Comparison of ENCODE assay signal across 19 cellular contexts in genomic region chr20:51687630-51688029, GRCh38.
"Had no signal": no experiment of that assay in that cellular context is flagged by ENCODE, and none has a peak within 500 bp of the region (broad histone marks: within the 10 kb centered on the region; RNA-seq: fewer than 3 reads in every experiment).

No MANE protein-coding gene starts in this region.

- H3K36me3 ChIP-seq: cardiac muscle cell, neural progenitor cell, uterus had no signal

- FAIRE-seq: TTC549 had no signal

- H3K9me3 ChIP-seq: lower lobe of right lung, spleen, testis, uterus had no signal

- H3K4me1 ChIP-seq: lower lobe of right lung, neural progenitor cell, spleen, testis, uterus had no signal

- DNase-seq: activated CD4-positive, alpha-beta T cell treated with anti-CD3 and anti-CD28 coated beads for 1 hour; activated naive CD4-positive, alpha-beta T cell treated with anti-CD3 and anti-CD28 coated beads, Interleukin-2, amount 10 ng/mL, durations not matched to agents 7 days and 5 days; activated T-cell treated with anti-CD3 and anti-CD28 coated beads, Interleukin-2, amount 50 U/mL, for 24 hours; amygdala; effector CD8-positive, alpha-beta T cell; lower lobe of right lung; naive thymus-derived CD4-positive, alpha-beta T cell; spleen; stimulated activated CD4-positive, alpha-beta T cell treated with anti-CD3 and anti-CD28 coated beads, Interleukin-4, amount 100 ng/mL, for 1 hour; stimulated activated naive CD4-positive, alpha-beta T cell; testis; uterus; WERI-Rb-1 had no signal

- H3K4me3 ChIP-seq: cardiac muscle cell, lower lobe of right lung, neural progenitor cell, spleen, testis, uterus had no signal

- H3K27ac Mint-ChIP-seq: activated naive CD4-positive, alpha-beta T cell treated with anti-CD3 and anti-CD28 coated beads, Interleukin-2, amount 10 ng/mL, durations not matched to agents 7 days and 5 days; activated T-cell treated with anti-CD3 and anti-CD28 coated beads, Interleukin-2, amount 50 U/mL, for 24 hours; activated T-helper 2 cell treated with anti-CD3 and anti-CD28 coated beads, Interferon-gamma antibody, Interleukin-2, Interleukin-4, amounts not matched to agents 10 μg/mL and 5 μg/mL and 100 μg/mL, durations not matched to agents 14 hours and 24 hours and 36 hours; naive thymus-derived CD4-positive, alpha-beta T cell; neural progenitor cell had no signal

- H3K4me3 Mint-ChIP-seq: activated naive CD4-positive, alpha-beta T cell treated with anti-CD3 and anti-CD28 coated beads, Interleukin-2, amount 10 ng/mL, durations not matched to agents 7 days and 5 days; activated T-cell treated with anti-CD3 and anti-CD28 coated beads, Interleukin-2, amount 50 U/mL, for 24 hours; naive thymus-derived CD4-positive, alpha-beta T cell; neural progenitor cell had no signal

- H3K27me3 ChIP-seq: cardiac muscle cell, foreskin keratinocyte, neural progenitor cell, spleen, testis, uterus had no signal

- H3K9ac ChIP-seq: neural progenitor cell had no signal

- H3K9me3 Mint-ChIP-seq: activated naive CD4-positive, alpha-beta T cell treated with anti-CD3 and anti-CD28 coated beads, Interleukin-2, amount 10 ng/mL, durations not matched to agents 7 days and 5 days; activated T-cell treated with anti-CD3 and anti-CD28 coated beads, Interleukin-2, amount 50 U/mL, for 24 hours; activated T-helper 2 cell treated with anti-CD3 and anti-CD28 coated beads, Interferon-gamma antibody, Interleukin-2, Interleukin-4, amounts not matched to agents 10 μg/mL and 5 μg/mL and 100 μg/mL, durations not matched to agents 14 hours and 24 hours and 36 hours; naive thymus-derived CD4-positive, alpha-beta T cell; neural progenitor cell had no signal

- H3K36me3 Mint-ChIP-seq: activated naive CD4-positive, alpha-beta T cell treated with anti-CD3 and anti-CD28 coated beads, Interleukin-2, amount 10 ng/mL, durations not matched to agents 7 days and 5 days; naive thymus-derived CD4-positive, alpha-beta T cell had no signal

- ATAC-seq: left lobe of liver, lower lobe of right lung had no signal

- H3K27ac ChIP-seq: cardiac muscle cell, lower lobe of right lung, spleen, testis, uterus, WERI-Rb-1 had no signal

- H3K4me2 ChIP-seq: neural progenitor cell had no signal

- H3K4me1 Mint-ChIP-seq: activated naive CD4-positive, alpha-beta T cell treated with anti-CD3 and anti-CD28 coated beads, Interleukin-2, amount 10 ng/mL, durations not matched to agents 7 days and 5 days; naive thymus-derived CD4-positive, alpha-beta T cell had no signal

- H2AFZ ChIP-seq: neural progenitor cell had no signal
